Comparison of ENCODE assay signal across 1 cellular context in the genomic region with DNA sequence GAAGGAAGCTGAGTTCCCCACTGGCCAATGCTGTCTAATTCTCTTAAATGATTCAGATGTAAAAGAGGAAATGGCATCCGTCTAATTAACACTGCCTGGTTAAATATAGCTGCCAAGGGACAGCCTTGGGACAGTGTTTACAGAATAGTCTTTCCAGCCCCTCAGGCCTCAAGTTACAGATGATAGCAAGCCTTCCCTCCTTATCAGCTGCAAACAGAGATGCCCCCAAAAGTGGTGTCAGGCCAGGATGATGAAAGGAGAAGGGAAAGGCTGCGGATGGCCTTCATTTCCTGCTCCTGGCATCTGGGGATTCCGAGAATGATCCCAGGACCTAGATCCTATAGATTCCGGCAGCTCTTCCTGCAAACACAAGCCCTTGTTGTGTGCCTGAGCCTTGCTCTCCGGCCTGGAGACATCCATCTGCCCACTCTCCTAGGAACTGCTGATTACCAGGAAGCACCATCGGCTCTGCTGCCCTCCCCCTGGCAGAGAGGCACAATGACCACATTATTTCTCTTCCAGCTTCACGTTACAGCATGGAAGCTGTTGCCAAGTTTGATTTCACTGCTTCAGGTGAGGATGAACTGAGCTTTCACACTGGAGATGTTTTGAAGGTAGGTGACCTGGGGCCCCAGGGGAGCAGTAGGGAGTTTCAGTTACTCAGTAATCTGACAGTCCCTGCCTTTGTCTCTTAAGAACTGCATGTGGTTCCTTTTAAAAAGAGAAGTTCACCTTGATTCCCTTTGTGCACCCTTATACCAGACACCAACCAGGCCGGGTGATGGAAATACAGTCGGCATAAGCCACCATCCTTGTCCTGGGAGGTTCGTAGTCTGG.
TF ChIP-seq lines count a peak whose summit lies in the region.

No MANE protein-coding gene starts in this region.

TF ChIP-seq in K562, 482 proteins besides CTCF, POLR2A, EP300 and RAD21 (continues in another document):
- TF ChIP-seq KLF6 (CRISPR knock-in tag; IDR thresholded peaks at IDR 0.05; ENCODE audit: borderline replicate concordance) (peak; percentile 12; the same call in 1 of the 2 replicates), FUS (optimal IDR thresholded peaks at IDR 0.05; ENCODE audit: low read depth, low read length) (no peak), NR3C1 (CRISPR knock-in tag; IDR thresholded peaks at IDR 0.05) (no peak), PCBP2 (IDR thresholded peaks at IDR 0.05; ENCODE audit: low read depth, low read length, poor library complexity, severe bottlenecking) (no peak), ATF7 (IDR thresholded peaks at IDR 0.05) (peak; percentile 70), HNRNPH1 (optimal IDR thresholded peaks at IDR 0.05; ENCODE audit: low read depth, low read length) (no peak), SNIP1 (IDR thresholded peaks at IDR 0.05; ENCODE audit: low read depth) (no peak), PHF21A (IDR thresholded peaks at IDR 0.05; ENCODE audit: borderline replicate concordance, low read depth) (no peak), PRPF4 (IDR thresholded peaks at IDR 0.05; ENCODE audit: insufficient read depth, low read depth, low read length, poor library complexity, severe bottlenecking) (no peak), KAT8 (IDR thresholded peaks at IDR 0.05; ENCODE audit: low read depth) (no peak), ZNF695 (CRISPR knock-in tag; IDR thresholded peaks at IDR 0.05) (no peak), POLR3G (IDR thresholded peaks at IDR 0.05; ENCODE audit: extremely low read depth, insufficient read length, insufficient replicate concordance) (no peak), CHD2 (IDR thresholded peaks at IDR 0.05; ENCODE audit: low read depth, low read length) (no peak), MTF1 (CRISPR knock-in tag; IDR thresholded peaks at IDR 0.05; ENCODE audit: borderline replicate concordance) (no peak), ZNF764 (CRISPR knock-in tag; IDR thresholded peaks at IDR 0.05; ENCODE audit: low read depth) (no peak), ZNF146 (CRISPR knock-in tag; IDR thresholded peaks at IDR 0.05; ENCODE audit: unreplicated experiment) (no peak), MEF2A (IDR thresholded peaks at IDR 0.05; ENCODE audit: control insufficient read depth, low read depth, low read length) (peak; percentile 89), GTF2A2 (tag; IDR thresholded peaks at IDR 0.05) (no peak), ZNF77 (CRISPR knock-in tag; IDR thresholded peaks at IDR 0.05) (no peak), HDGF (IDR thresholded peaks at IDR 0.05) (no peak), DIDO1 (tag; IDR thresholded peaks at IDR 0.05; ENCODE audit: low read depth) (no peak), ZNF124 (CRISPR knock-in tag; IDR thresholded peaks at IDR 0.05) (no peak), STAT5A (IDR thresholded peaks at IDR 0.05; ENCODE audit: borderline replicate concordance, low read length) (peak; percentile 78)
- TF ChIP-seq, protein P1, sequence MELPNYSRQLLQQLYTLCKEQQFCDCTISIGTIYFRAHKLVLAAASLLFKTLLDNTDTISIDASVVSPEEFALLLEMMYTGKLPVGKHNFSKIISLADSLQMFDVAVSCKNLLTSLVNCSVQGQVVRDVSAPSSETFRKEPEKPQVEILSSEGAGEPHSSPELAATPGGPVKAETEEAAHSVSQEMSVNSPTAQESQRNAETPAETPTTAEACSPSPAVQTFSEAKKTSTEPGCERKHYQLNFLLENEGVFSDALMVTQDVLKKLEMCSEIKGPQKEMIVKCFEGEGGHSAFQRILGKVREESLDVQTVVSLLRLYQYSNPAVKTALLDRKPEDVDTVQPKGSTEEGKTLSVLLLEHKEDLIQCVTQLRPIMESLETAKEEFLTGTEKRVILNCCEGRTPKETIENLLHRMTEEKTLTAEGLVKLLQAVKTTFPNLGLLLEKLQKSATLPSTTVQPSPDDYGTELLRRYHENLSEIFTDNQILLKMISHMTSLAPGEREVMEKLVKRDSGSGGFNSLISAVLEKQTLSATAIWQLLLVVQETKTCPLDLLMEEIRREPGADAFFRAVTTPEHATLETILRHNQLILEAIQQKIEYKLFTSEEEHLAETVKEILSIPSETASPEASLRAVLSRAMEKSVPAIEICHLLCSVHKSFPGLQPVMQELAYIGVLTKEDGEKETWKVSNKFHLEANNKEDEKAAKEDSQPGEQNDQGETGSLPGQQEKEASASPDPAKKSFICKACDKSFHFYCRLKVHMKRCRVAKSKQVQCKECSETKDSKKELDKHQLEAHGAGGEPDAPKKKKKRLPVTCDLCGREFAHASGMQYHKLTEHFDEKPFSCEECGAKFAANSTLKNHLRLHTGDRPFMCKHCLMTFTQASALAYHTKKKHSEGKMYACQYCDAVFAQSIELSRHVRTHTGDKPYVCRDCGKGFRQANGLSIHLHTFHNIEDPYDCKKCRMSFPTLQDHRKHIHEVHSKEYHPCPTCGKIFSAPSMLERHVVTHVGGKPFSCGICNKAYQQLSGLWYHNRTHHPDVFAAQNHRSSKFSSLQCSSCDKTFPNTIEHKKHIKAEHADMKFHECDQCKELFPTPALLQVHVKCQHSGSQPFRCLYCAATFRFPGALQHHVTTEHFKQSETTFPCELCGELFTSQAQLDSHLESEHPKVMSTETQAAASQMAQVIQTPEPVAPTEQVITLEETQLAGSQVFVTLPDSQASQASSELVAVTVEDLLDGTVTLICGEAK (IDR thresholded peaks at IDR 0.05) = no peak
- TF ChIP-seq, protein P1 (CRISPR knock-in tag; IDR thresholded peaks at IDR 0.05) = no peak
- TF ChIP-seq, protein P2, sequence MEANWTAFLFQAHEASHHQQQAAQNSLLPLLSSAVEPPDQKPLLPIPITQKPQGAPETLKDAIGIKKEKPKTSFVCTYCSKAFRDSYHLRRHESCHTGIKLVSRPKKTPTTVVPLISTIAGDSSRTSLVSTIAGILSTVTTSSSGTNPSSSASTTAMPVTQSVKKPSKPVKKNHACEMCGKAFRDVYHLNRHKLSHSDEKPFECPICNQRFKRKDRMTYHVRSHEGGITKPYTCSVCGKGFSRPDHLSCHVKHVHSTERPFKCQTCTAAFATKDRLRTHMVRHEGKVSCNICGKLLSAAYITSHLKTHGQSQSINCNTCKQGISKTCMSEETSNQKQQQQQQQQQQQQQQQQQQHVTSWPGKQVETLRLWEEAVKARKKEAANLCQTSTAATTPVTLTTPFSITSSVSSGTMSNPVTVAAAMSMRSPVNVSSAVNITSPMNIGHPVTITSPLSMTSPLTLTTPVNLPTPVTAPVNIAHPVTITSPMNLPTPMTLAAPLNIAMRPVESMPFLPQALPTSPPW (CRISPR knock-in tag; IDR thresholded peaks at IDR 0.05) = peak; percentile 69
- TF ChIP-seq, protein P3, sequence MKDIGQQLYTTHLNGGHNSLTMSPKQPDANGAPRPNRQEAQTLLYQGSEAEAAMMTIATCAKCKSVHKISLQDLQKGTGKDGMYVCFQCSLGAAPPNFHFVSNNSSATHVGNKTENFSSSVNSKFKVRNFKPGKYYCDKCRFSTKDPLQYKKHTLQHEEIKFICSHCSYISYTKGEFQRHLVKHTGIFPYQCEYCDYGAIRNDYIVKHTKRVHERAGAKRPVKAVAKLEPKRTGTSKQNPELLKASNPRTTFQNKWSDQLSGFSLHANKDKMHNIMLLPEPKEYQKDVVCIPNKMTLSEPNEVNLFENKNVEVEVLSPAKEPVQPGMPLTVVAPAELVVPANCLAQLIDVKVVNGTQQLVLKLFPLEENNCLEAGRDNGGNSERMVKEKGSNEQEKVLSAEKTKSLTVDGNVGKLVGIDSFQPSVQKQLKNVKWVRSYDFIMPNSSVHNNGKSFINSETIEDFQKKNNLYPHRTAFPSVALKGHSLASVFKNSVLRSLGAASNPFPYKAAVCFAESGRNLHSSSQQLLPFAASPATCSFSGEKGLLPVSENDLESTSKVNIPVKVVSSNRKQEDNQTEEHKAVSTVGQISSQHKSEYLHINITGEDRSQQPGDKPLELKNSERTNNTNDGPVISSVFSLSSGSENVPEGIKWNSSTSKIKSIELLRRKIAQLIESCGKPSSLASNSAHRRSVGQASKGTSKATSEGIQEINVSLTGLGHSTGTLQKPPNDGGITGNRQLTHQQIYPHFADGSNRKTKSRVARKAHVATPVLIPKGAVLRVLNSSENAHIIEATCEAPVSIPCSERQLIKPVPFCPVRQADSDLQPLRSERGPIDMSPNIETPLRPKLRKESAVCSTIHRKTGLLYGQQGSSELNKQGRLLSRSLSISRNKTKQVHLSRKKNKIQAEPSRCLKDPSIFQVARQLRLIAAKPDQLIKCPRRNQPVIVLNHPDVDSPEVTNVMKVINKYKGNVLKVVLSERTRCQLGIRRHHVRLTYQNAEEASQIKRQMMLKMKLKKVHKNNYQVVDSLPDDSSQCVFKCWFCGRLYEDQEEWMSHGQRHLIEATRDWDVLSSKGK (CRISPR knock-in tag; IDR thresholded peaks at IDR 0.05) = no peak
- TF ChIP-seq, protein P4, sequence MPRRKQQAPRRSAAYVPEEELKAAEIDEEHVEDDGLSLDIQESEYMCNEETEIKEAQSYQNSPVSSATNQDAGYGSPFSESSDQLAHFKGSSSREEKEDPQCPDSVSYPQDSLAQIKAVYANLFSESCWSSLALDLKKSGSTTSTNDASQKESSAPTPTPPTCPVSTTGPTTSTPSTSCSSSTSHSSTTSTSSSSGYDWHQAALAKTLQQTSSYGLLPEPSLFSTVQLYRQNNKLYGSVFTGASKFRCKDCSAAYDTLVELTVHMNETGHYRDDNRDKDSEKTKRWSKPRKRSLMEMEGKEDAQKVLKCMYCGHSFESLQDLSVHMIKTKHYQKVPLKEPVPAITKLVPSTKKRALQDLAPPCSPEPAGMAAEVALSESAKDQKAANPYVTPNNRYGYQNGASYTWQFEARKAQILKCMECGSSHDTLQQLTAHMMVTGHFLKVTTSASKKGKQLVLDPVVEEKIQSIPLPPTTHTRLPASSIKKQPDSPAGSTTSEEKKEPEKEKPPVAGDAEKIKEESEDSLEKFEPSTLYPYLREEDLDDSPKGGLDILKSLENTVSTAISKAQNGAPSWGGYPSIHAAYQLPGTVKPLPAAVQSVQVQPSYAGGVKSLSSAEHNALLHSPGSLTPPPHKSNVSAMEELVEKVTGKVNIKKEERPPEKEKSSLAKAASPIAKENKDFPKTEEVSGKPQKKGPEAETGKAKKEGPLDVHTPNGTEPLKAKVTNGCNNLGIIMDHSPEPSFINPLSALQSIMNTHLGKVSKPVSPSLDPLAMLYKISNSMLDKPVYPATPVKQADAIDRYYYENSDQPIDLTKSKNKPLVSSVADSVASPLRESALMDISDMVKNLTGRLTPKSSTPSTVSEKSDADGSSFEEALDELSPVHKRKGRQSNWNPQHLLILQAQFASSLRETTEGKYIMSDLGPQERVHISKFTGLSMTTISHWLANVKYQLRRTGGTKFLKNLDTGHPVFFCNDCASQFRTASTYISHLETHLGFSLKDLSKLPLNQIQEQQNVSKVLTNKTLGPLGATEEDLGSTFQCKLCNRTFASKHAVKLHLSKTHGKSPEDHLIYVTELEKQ (CRISPR knock-in tag; IDR thresholded peaks at IDR 0.05) = no peak
- TF ChIP-seq, protein P5, sequence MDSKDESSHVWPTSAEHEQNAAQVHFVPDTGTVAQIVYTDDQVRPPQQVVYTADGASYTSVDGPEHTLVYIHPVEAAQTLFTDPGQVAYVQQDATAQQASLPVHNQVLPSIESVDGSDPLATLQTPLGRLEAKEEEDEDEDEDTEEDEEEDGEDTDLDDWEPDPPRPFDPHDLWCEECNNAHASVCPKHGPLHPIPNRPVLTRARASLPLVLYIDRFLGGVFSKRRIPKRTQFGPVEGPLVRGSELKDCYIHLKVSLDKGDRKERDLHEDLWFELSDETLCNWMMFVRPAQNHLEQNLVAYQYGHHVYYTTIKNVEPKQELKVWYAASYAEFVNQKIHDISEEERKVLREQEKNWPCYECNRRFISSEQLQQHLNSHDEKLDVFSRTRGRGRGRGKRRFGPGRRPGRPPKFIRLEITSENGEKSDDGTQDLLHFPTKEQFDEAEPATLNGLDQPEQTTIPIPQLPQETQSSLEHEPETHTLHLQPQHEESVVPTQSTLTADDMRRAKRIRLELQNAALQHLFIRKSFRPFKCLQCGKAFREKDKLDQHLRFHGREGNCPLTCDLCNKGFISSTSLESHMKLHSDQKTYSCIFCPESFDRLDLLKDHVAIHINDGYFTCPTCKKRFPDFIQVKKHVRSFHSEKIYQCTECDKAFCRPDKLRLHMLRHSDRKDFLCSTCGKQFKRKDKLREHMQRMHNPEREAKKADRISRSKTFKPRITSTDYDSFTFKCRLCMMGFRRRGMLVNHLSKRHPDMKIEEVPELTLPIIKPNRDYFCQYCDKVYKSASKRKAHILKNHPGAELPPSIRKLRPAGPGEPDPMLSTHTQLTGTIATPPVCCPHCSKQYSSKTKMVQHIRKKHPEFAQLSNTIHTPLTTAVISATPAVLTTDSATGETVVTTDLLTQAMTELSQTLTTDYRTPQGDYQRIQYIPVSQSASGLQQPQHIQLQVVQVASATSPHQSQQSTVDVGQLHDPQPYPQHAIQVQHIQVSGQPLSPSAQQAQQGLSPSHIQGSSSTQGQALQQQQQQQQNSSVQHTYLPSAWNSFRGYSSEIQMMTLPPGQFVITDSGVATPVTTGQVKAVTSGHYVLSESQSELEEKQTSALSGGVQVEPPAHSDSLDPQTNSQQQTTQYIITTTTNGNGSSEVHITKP (IDR thresholded peaks at IDR 0.05; ENCODE audit: partially characterized antibody) = no peak
